22 cellular contexts compared by ENCODE assay signal in genomic region chr15:88069561-88069960, GRCh38.
"Had no signal": no experiment of that assay in that cellular context is flagged by ENCODE, and none has a peak within 500 bp of the region (broad histone marks: within the 10 kb centered on the region; RNA-seq: fewer than 3 reads in every experiment).

No MANE protein-coding gene starts in this region.

- DNase-seq: activated CD4-positive, alpha-beta T cell treated with anti-CD3 and anti-CD28 coated beads for 4 hours; activated CD8-positive, alpha-beta memory T cell treated with anti-CD3 and anti-CD28 coated beads, Interleukin-2, amount 50 U/mL, for 48 hours; activated CD8-positive, alpha-beta T cell treated with anti-CD3 and anti-CD28 coated beads for 36 hours; activated naive CD4-positive, alpha-beta T cell; activated T-cell treated with anti-CD3 and anti-CD28 coated beads, Interleukin-2, amount 50 U/mL, for 1 hour; aorta; central memory CD4-positive, alpha-beta T cell; NCI-H1105; NCI-H1436; NCI-H187 treated with DMSO at 0.1 percent for 48 hours; NCI-H2081 treated with DMSO at 0.1 percent for 48 hours; NCI-H2171; NCI-H2227 treated with DMSO at 0.1 percent for 48 hours; NCI-H526; NCI-H774; NK-92 treated with Interleukin-12 subunit alpha and Interleukin-12 subunit beta, amount 100 ng/mL, for 24 hours; OCI-M1; RPMI8226; T-helper 1 cell had no signal

- ATAC-seq: activated CD4-positive, CD25-positive, alpha-beta regulatory T cell treated with anti-CD3 and anti-CD28 coated beads, Interleukin-2, amount 50 U/mL, for 24 hours; activated CD8-positive, alpha-beta T cell treated with anti-CD3 and anti-CD28 coated beads for 36 hours; Panc1; Right ventricle myocardium inferior had no signal
